ENCODE assay signal across 1 cellular context in the genomic region with DNA sequence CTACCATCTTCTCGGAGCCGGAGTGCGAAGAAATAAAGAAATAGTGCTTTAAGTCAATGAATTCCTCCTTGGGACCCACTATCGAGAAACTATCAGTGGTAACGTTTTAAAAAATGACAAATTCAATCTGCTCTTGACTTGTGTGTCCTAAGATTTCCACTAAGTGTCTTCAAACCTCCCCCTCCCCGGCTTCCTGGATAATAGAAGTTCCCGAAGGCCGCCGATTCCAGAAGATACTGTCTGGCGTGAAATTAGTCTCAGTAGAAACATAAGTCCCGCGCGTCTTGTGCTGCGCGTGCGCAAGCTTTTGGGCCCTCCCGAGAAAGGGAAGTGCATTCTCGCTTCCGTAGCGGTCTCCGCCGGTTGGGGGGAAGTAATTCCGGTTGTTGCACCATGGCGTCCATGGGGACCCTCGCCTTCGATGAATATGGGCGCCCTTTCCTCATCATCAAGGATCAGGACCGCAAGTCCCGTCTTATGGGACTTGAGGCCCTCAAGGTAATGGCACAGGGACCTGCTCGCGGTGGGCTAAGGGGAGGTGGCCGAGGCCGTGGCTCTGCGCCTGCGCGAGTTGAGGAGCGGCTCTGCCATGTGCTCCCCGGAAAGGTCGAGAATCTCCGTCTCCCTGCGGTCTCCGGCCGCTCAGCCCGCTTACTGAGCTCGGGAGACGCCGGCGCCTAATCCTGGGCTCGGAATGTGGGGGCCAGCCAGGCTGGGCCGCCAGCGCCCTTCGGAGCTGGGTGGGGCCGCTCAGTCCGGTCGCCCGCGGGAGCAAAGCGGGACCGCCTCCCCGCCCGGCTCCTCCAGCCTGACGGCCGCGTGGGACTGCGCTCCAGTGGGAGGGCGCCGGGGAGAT.
TF ChIP-seq lines count a peak whose summit lies in the region.

CCT5 (plus strand) TSS at position 333 of the 856 bp plus-strand sequence; CDS start at position 394, 61 bp downstream.

TF ChIP-seq in K562, 482 proteins besides CTCF, POLR2A, EP300 and RAD21 (continued from another document and continues in another):
- TF ChIP-seq, protein P1, sequence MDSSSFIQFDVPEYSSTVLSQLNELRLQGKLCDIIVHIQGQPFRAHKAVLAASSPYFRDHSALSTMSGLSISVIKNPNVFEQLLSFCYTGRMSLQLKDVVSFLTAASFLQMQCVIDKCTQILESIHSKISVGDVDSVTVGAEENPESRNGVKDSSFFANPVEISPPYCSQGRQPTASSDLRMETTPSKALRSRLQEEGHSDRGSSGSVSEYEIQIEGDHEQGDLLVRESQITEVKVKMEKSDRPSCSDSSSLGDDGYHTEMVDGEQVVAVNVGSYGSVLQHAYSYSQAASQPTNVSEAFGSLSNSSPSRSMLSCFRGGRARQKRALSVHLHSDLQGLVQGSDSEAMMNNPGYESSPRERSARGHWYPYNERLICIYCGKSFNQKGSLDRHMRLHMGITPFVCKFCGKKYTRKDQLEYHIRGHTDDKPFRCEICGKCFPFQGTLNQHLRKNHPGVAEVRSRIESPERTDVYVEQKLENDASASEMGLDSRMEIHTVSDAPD (CRISPR knock-in tag; IDR thresholded peaks at IDR 0.05): no peak
- TF ChIP-seq FOXM1 (IDR thresholded peaks at IDR 0.05; ENCODE audit: low read depth) (peak; percentile 67), FOXM1 (CRISPR knock-in tag; IDR thresholded peaks at IDR 0.05; ENCODE audit: low read depth) (0 out of 2 replicates have a peak, but pooled peaks have one; percentile 60), ZNF76 (CRISPR knock-in tag; IDR thresholded peaks at IDR 0.05; ENCODE audit: borderline replicate concordance) (no peak), TOE1 (IDR thresholded peaks at IDR 0.05; ENCODE audit: borderline replicate concordance) (peak; percentile 83), TOE1 (CRISPR knock-in tag; IDR thresholded peaks at IDR 0.05; ENCODE audit: borderline replicate concordance, low read depth) (0 out of 2 replicates have a peak, but pooled peaks have one; percentile 79), DDX20 (tag; IDR thresholded peaks at IDR 0.05; ENCODE audit: low read depth) (no peak), ZBTB33 (CRISPR knock-in tag; IDR thresholded peaks at IDR 0.05) (no peak), ZNF121 (CRISPR knock-in tag; conservative IDR thresholded peaks at IDR 0.05) (no peak), RBBP5 (IDR thresholded peaks at IDR 0.05; ENCODE audit: borderline replicate concordance, insufficient read depth, low read length, poor library complexity, severe bottlenecking) (peak; percentile 93), HBP1 (CRISPR knock-in tag; IDR thresholded peaks at IDR 0.05) (no peak), E2F5 (CRISPR knock-in tag; IDR thresholded peaks at IDR 0.05) (peak; percentile 81), PYGO2 (tag; IDR thresholded peaks at IDR 0.05) (no peak), ZNF407 (IDR thresholded peaks at IDR 0.05; ENCODE audit: low read depth) (no peak), ZSCAN29 (IDR thresholded peaks at IDR 0.05) (no peak), ILK (tag; IDR thresholded peaks at IDR 0.05; ENCODE audit: borderline replicate concordance, low read depth) (no peak), ZNF354B (CRISPR knock-in tag; IDR thresholded peaks at IDR 0.05) (no peak), KDM2B (CRISPR knock-in tag; IDR thresholded peaks at IDR 0.05) (no peak), ZNF124 (CRISPR knock-in tag; IDR thresholded peaks at IDR 0.05) (no peak), ZNF444 (CRISPR knock-in tag; IDR thresholded peaks at IDR 0.05) (no peak), RFX1 (IDR thresholded peaks at IDR 0.05) (no peak), ZNF24 (IDR thresholded peaks at IDR 0.05) (no peak), EHMT2 (IDR thresholded peaks at IDR 0.05) (no peak), HLTF (IDR thresholded peaks at IDR 0.05) (no peak), SRSF9 (IDR thresholded peaks at IDR 0.05; ENCODE audit: borderline replicate concordance, low read depth, low read length) (no peak), CLOCK (CRISPR knock-in tag; IDR thresholded peaks at IDR 0.05; ENCODE audit: borderline replicate concordance) (no peak), SMC3 (conservative IDR thresholded peaks at IDR 0.05; ENCODE audit: insufficient read depth, low read depth, low read length) (no peak), PTRF (tag; IDR thresholded peaks at IDR 0.05) (no peak), ZNF79 (CRISPR knock-in tag; IDR thresholded peaks at IDR 0.05; ENCODE audit: low read depth) (no peak)
- TF ChIP-seq, protein P2, sequence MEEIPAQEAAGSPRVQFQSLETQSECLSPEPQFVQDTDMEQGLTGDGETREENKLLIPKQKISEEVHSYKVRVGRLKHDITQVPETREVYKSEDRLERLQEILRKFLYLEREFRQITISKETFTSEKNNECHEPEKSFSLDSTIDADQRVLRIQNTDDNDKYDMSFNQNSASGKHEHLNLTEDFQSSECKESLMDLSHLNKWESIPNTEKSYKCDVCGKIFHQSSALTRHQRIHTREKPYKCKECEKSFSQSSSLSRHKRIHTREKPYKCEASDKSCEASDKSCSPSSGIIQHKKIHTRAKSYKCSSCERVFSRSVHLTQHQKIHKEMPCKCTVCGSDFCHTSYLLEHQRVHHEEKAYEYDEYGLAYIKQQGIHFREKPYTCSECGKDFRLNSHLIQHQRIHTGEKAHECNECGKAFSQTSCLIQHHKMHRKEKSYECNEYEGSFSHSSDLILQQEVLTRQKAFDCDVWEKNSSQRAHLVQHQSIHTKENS (CRISPR knock-in tag; IDR thresholded peaks at IDR 0.05): no peak
- TF ChIP-seq, protein P3, sequence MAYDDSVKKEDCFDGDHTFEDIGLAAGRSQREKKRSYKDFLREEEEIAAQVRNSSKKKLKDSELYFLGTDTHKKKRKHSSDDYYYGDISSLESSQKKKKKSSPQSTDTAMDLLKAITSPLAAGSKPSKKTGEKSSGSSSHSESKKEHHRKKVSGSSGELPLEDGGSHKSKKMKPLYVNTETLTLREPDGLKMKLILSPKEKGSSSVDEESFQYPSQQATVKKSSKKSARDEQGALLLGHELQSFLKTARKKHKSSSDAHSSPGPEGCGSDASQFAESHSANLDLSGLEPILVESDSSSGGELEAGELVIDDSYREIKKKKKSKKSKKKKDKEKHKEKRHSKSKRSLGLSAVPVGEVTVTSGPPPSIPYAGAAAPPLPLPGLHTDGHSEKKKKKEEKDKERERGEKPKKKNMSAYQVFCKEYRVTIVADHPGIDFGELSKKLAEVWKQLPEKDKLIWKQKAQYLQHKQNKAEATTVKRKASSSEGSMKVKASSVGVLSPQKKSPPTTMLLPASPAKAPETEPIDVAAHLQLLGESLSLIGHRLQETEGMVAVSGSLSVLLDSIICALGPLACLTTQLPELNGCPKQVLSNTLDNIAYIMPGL (CRISPR knock-in tag; IDR thresholded peaks at IDR 0.05): no peak
